Comparison of ENCODE assay signal across 2 cellular contexts in genomic region chr7:140604076-140604475, GRCh38.
TF ChIP-seq lines count a peak whose summit lies in the region.

No MANE protein-coding gene starts in this region.

TF ChIP-seq in A549, 52 proteins besides CTCF, POLR2A, EP300 and RAD21:
- TF ChIP-seq FOXS1 (CRISPR knock-in tag; IDR thresholded peaks at IDR 0.05), result no peak
- no peak for TF ChIP-seq MAFK (IDR thresholded peaks at IDR 0.05; ENCODE audit: partially characterized antibody)
- no peak for TF ChIP-seq HOXB5 (CRISPR knock-in tag; IDR thresholded peaks at IDR 0.05)
- no peak for TF ChIP-seq CBX2 (IDR thresholded peaks at IDR 0.05; ENCODE audit: borderline replicate concordance, low read depth)
- TF ChIP-seq PBX3 (IDR thresholded peaks at IDR 0.05), result no peak
- no peak for TF ChIP-seq HOXB13 (CRISPR knock-in tag; IDR thresholded peaks at IDR 0.05; ENCODE audit: low read depth)
- TF ChIP-seq MAZ (IDR thresholded peaks at IDR 0.05; ENCODE audit: borderline replicate concordance, low read depth, low read length), result no peak
- TF ChIP-seq, protein P1, sequence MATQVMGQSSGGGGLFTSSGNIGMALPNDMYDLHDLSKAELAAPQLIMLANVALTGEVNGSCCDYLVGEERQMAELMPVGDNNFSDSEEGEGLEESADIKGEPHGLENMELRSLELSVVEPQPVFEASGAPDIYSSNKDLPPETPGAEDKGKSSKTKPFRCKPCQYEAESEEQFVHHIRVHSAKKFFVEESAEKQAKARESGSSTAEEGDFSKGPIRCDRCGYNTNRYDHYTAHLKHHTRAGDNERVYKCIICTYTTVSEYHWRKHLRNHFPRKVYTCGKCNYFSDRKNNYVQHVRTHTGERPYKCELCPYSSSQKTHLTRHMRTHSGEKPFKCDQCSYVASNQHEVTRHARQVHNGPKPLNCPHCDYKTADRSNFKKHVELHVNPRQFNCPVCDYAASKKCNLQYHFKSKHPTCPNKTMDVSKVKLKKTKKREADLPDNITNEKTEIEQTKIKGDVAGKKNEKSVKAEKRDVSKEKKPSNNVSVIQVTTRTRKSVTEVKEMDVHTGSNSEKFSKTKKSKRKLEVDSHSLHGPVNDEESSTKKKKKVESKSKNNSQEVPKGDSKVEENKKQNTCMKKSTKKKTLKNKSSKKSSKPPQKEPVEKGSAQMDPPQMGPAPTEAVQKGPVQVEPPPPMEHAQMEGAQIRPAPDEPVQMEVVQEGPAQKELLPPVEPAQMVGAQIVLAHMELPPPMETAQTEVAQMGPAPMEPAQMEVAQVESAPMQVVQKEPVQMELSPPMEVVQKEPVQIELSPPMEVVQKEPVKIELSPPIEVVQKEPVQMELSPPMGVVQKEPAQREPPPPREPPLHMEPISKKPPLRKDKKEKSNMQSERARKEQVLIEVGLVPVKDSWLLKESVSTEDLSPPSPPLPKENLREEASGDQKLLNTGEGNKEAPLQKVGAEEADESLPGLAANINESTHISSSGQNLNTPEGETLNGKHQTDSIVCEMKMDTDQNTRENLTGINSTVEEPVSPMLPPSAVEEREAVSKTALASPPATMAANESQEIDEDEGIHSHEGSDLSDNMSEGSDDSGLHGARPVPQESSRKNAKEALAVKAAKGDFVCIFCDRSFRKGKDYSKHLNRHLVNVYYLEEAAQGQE (IDR thresholded peaks at IDR 0.05), result no peak
- TF ChIP-seq ZFP36 (IDR thresholded peaks at IDR 0.05; ENCODE audit: borderline replicate concordance, partially characterized antibody), result no peak
- TF ChIP-seq FOSL2 (IDR thresholded peaks at IDR 0.05), result no peak
- no peak for TF ChIP-seq FOSL2 (CRISPR knock-in tag; IDR thresholded peaks at IDR 0.05)
- TF ChIP-seq EHMT2 (IDR thresholded peaks at IDR 0.05; ENCODE audit: low read depth), result no peak
- TF ChIP-seq HOXA7 (CRISPR knock-in tag; IDR thresholded peaks at IDR 0.05), result no peak
- TF ChIP-seq GATA3 (IDR thresholded peaks at IDR 0.05; ENCODE audit: borderline replicate concordance), result no peak
- TF ChIP-seq ZC3H11A (IDR thresholded peaks at IDR 0.05), result no peak
- TF ChIP-seq TP53 (CRISPR knock-in tag; IDR thresholded peaks at IDR 0.05), result no peak
- no peak for TF ChIP-seq JUN (IDR thresholded peaks at IDR 0.05)
- TF ChIP-seq FOSB (CRISPR knock-in tag; IDR thresholded peaks at IDR 0.05), result no peak

TF ChIP-seq in IMR-90, 13 proteins besides CTCF, POLR2A, EP300 and RAD21:
- TF ChIP-seq MXI1 (IDR thresholded peaks at IDR 0.05; ENCODE audit: borderline replicate concordance, low read depth, low read length) (no peak), CHD1 (IDR thresholded peaks at IDR 0.05; ENCODE audit: low read depth, low read length) (no peak), FOS (IDR thresholded peaks at IDR 0.05; ENCODE audit: low read depth, low read length) (no peak), BHLHE40 (IDR thresholded peaks at IDR 0.05; ENCODE audit: low read depth, low read length) (no peak), SMC3 (IDR thresholded peaks at IDR 0.05; ENCODE audit: low read depth, low read length) (no peak), RCOR1 (IDR thresholded peaks at IDR 0.05; ENCODE audit: insufficient replicate concordance, low read length) (no peak)
